In genomic region chr6:25907475-25908014, GRCh38 we compare ENCODE assay signal across 22 cellular contexts. TPM values are rescaled to one million over a fixed set of nuclear protein-coding genes. Genes with fewer than 3 reads are reported as not detected.
DNase-seq lines count a peak whose midpoint lies in the region; ATAC-seq, FAIRE-seq and TF ChIP-seq lines count a peak whose summit lies in the region.
"Had no signal": no experiment of that assay in that cellular context is flagged by ENCODE, and none has a peak within 500 bp of the region (broad histone marks: within the 10 kb centered on the region; RNA-seq: fewer than 3 reads in every experiment).

No MANE protein-coding gene starts in this region.

- ATAC-seq in K562 (no peak), right lobe of liver (peak; percentile 67 to 88 (median 83))
- ATAC-seq in CD8-positive, alpha-beta T cell, result no peak
- ATAC-seq: HCT116 had no signal

- BruUV-seq in K562 (replicated peaks; lab: Mats Ljungman, UMichigan), result no TSS peak

- FAIRE-seq in K562 (lab: Jason Lieb, UNC), result no peak
- FAIRE-seq: D721Med had no signal

- H3K27ac Mint-ChIP-seq in CD8-positive, alpha-beta T cell, result no peak overlapping the region
- H3K27ac Mint-ChIP-seq: CD4-positive, CD25-positive, alpha-beta regulatory T cell; HFFc6 had no signal

- H3K9me3 Mint-ChIP-seq in CD8-positive, alpha-beta T cell, result no peaks in the 10 kb centered on the region
- H3K9me3 Mint-ChIP-seq: CD4-positive, CD25-positive, alpha-beta regulatory T cell; HFFc6 had no signal

- H4K20me1 ChIP-seq in K562 (replicated peaks; ENCODE audit: control insufficient read depth, insufficient read depth, low read length), result no peaks in the 10 kb centered on the region

- H3K79me2 ChIP-seq in K562 (ENCODE audit: control insufficient read depth, insufficient read depth, low read length), result no peaks in the 10 kb centered on the region

- H3K9me1 ChIP-seq in K562 (ENCODE audit: control insufficient read depth, insufficient read depth, low read length), result no peaks in the 10 kb centered on the region

- H3K27me3 Mint-ChIP-seq in CD8-positive, alpha-beta T cell (ENCODE audit: low read depth), result peaks cover 11% of the 10 kb centered on the region

- H3K36me3 Mint-ChIP-seq in CD8-positive, alpha-beta T cell, result no peaks in the 10 kb centered on the region
- H3K36me3 Mint-ChIP-seq: CD4-positive, CD25-positive, alpha-beta regulatory T cell had no signal

- intact Hi-C loops in K562 (cut with micrococcal nuclease), result no loop called here
- intact Hi-C loops in right lobe of liver (cut with DNase I), result no loop called here
- intact Hi-C loops in CD8-positive, alpha-beta T cell (cut with DNase I, micrococcal nuclease), result no loop called here

- H3K4me2 ChIP-seq in K562 (ENCODE audit: insufficient read depth, low read length), result no peak overlapping the region

- no peak for TF ChIP-seq RAD21 in K562 (CRISPR knock-in tag; conservative IDR thresholded peaks at IDR 0.05 in 1 of 2, IDR thresholded peaks at IDR 0.05 in 1 of 2)

- no peaks in the 10 kb centered on the region for H3K9me3 ChIP-seq in K562 (replicated peaks; ENCODE audit: control insufficient read depth, insufficient read depth, low read depth, low read length)
- H3K9me3 ChIP-seq in right lobe of liver, result no peaks in the 10 kb centered on the region
- no peaks in the 10 kb centered on the region for H3K9me3 ChIP-seq in CD8-positive, alpha-beta T cell (ENCODE audit: low read length)
- H3K9me3 ChIP-seq: BE2C, Caco-2 had no signal

- CTCF ChIA-PET in K562 (lab: Yijun Ruan, JAX; ENCODE audit: low intra/inter-chr PET ratio), result no interaction called here
- CTCF ChIA-PET in CD8-positive, alpha-beta T cell (lab: Charles Lee), result no interaction called here

- no peak for TF ChIP-seq EP300 in K562 (IDR thresholded peaks at IDR 0.05; ENCODE audit: low read length)

- H3K27ac ChIP-seq in K562 (ENCODE audit: extremely low read depth, low read depth, low read length), result no peak overlapping the region
- H3K27ac ChIP-seq in right lobe of liver, result peak overlapping the region; percentile 35 to 61 (median 59)
- H3K27ac ChIP-seq in CD8-positive, alpha-beta T cell (ENCODE audit: low read depth, low read length), result no peak overlapping the region
- no peak overlapping the region for H3K27ac ChIP-seq in coronary artery
- H3K27ac ChIP-seq: HL-60 had no signal

- H3K36me3 ChIP-seq in K562 (ENCODE audit: control insufficient read depth, insufficient read depth, low read length), result no peaks in the 10 kb centered on the region
- peaks cover 0 to 5% (median 3%) of the 10 kb centered on the region in 4 donors for H3K36me3 ChIP-seq in right lobe of liver
- H3K36me3 ChIP-seq in CD8-positive, alpha-beta T cell (ENCODE audit: insufficient read depth, low read length), result no peaks in the 10 kb centered on the region
- H3K36me3 ChIP-seq: BE2C had no signal

- POLR2A ChIA-PET in K562 (lab: Yijun Ruan, JAX), result no interaction called here
- POLR2A ChIA-PET in CD8-positive, alpha-beta T cell (lab: Charles Lee), result no interaction called here

- 5% methylated on average over 1 of the region's 1 CpG for WGBS in K562 (ENCODE audit: insufficient coverage, low coverage, missing lambda C conversion rate)
- WGBS in right lobe of liver (ENCODE audit: insufficient coverage, low coverage, low lambda C conversion rate, missing lambda C conversion rate), result 33% methylated on average over 1 of the region's 1 CpG

- H3K9ac ChIP-seq in K562 (ENCODE audit: insufficient read depth in 1 of 2, low read depth in 2 of 2, low read length in 2 of 2), result no peak overlapping the region

- H3K4me3 ChIP-seq in K562 (no peak overlapping the region), right lobe of liver (no peak overlapping the region), coronary artery (no peak overlapping the region)
- H3K4me3 ChIP-seq in CD8-positive, alpha-beta T cell (ENCODE audit: low read depth, low read length), result no peak overlapping the region

- no peak for TF ChIP-seq POLR2A in K562 (conservative IDR thresholded peaks at IDR 0.05)
- no peak for TF ChIP-seq POLR2A in right lobe of liver (IDR thresholded peaks at IDR 0.05)

- DNase-seq in DMS53 treated with DMSO at 0.1 percent for 48 hours (lab: John Stamatoyannopoulos, UW; ENCODE audit: unreplicated experiment) (peak; percentile 11), K562 (ENCODE audit: extremely low read depth in 1 of 4, low spot score in 3 of 4) (no peak), right lobe of liver (no peak), NCI-H526 treated with DMSO at 0.1 percent for 48 hours (lab: John Stamatoyannopoulos, UW) (no peak), coronary artery (ENCODE audit: low spot score) (no peak)
- no peak for DNase-seq in CD8-positive, alpha-beta T cell
- DNase-seq: ACHN; BE2C; C1 segment of cervical spinal cord; Caco-2; CD4-positive, CD25-positive, alpha-beta regulatory T cell; DMS79 treated with DMSO at 0.1 percent for 48 hours; GF-D8; GOT3; H7; HFFc6; IMR-90 had no signal

- H3K4me1 Mint-ChIP-seq in CD8-positive, alpha-beta T cell (ENCODE audit: low read depth), result no peaks in the 10 kb centered on the region

- TF ChIP-seq CTCF in K562 (IDR thresholded peaks at IDR 0.05 in 2 of 3, conservative IDR thresholded peaks at IDR 0.05 in 1 of 3; ENCODE audit: insufficient read depth in 2 of 3, low read depth in 1 of 3, low read length in 3 of 3), result no peak
- TF ChIP-seq CTCF in right lobe of liver (IDR thresholded peaks at IDR 0.05), result no peak
- TF ChIP-seq CTCF in CD8-positive, alpha-beta T cell (IDR thresholded peaks at IDR 0.05), result no peak
- TF ChIP-seq CTCF in coronary artery (IDR thresholded peaks at IDR 0.05), result no peak

- H3K27me3 ChIP-seq in K562 (ENCODE audit: control insufficient read depth in 2 of 2, insufficient read depth in 2 of 2, low read length in 2 of 2), result peaks cover 0 to 3% of the 10 kb centered on the region in 2 experiments; a peak in 3 of 5 replicates
- H3K27me3 ChIP-seq in right lobe of liver, result no peaks in the 10 kb centered on the region
- no peaks in the 10 kb centered on the region for H3K27me3 ChIP-seq in CD8-positive, alpha-beta T cell (ENCODE audit: insufficient read depth, low read length)
- H3K27me3 ChIP-seq: BE2C had no signal

- H2AFZ ChIP-seq in K562 (ENCODE audit: low read depth, low read length), result no peak overlapping the region

- in situ Hi-C loops in K562 (cut with MboI), result no loop called here

- H3K4me1 ChIP-seq in K562 (replicated peaks in 1 of 2; ENCODE audit: control insufficient read depth in 2 of 2, insufficient read depth in 2 of 2, low read length in 2 of 2) (peaks cover 0 to 9% of the 10 kb centered on the region in 2 experiments; a peak in 2 of 5 replicates), right lobe of liver (peaks cover 0 to 50% (median 19%) of the 10 kb centered on the region in 4 donors)
- H3K4me1 ChIP-seq in CD8-positive, alpha-beta T cell (ENCODE audit: insufficient read depth, low read length), result no peaks in the 10 kb centered on the region
- H3K4me1 ChIP-seq: BE2C, Caco-2 had no signal

- no peak overlapping the region for H3K4me3 Mint-ChIP-seq in CD8-positive, alpha-beta T cell
- H3K4me3 Mint-ChIP-seq: CD4-positive, CD25-positive, alpha-beta regulatory T cell; HFFc6 had no signal

RNA-seq across cellular contexts. Expression of gene SLC17A2, which starts 22.9 kb away (rescaled TPM):
- not detected in 2 replicates for total RNA-seq in K562 (2011; cell fraction: chromatin; rRNA removed; ENCODE audit: low replicate concordance)
- not detected in 2 replicates for total RNA-seq in K562 (2011; cell fraction: nucleolus; rRNA removed)
- not detected in 2 replicates for total RNA-seq in K562 (2011; cell fraction: nucleoplasm; rRNA removed)
- not detected in 2 replicates for total RNA-seq in K562 (2014; rRNA removed)
- not detected in 2 replicates for total RNA-seq in K562 (2014; rRNA removed; fragmentation: Illumina TruSeq; extraction: Trizol)
- not detected in 2 replicates for total RNA-seq in K562 (2015; rRNA removed; fragmentation: Illumina TruSeq; extraction: Trizol)
- not detected in 2 replicates for total RNA-seq in K562 (2021)
- polyA plus RNA-seq in K562 (2011; rRNA removed), result not detected in 2 replicates
- not detected in 2 replicates for polyA plus RNA-seq in K562 (2011; cell fraction: cytosol; rRNA removed)
- not detected in 2 replicates for polyA plus RNA-seq in K562 (2011; cell fraction: nucleus; rRNA removed)
- not detected in 2 replicates for polyA plus RNA-seq in K562 (2012)
- polyA plus RNA-seq in K562 (2014; fragmentation: Illumina TruSeq; extraction: Trizol), result not detected in 2 replicates
- not detected for polyA plus RNA-seq in K562 (2014; fragmentation: Nextera tagmentation; extraction: Ambion mirVana)
- not detected in 2 replicates for polyA plus RNA-seq in K562 (2014; rRNA removed)
- polyA minus RNA-seq in K562 (2011; rRNA and poly(A)+ RNA removed), result not detected in 2 replicates
- polyA minus RNA-seq in K562 (2011; cell fraction: cytosol; rRNA and poly(A)+ RNA removed), result not detected in 2 replicates
- not detected in 2 replicates for polyA minus RNA-seq in K562 (2011; cell fraction: nucleus; rRNA and poly(A)+ RNA removed)
- 10 to 100 TPM; 23.3 to 40.7 (median 33.4) TPM for total RNA-seq in right lobe of liver
- total RNA-seq in CD8-positive, alpha-beta T cell, result not detected
- total RNA-seq: A172; Caco-2; CD4-positive, CD25-positive, alpha-beta regulatory T cell; H7; HFFc6; HT1080; IMR-90 had no signal
- polyA plus RNA-seq: CD4-positive, CD25-positive, alpha-beta regulatory T cell; IMR-90 had no signal

RNA-seq across cellular contexts. Expression of gene SLC17A3, which starts 33.5 kb away (rescaled TPM):
- total RNA-seq in K562 (2011; cell fraction: chromatin; rRNA removed; ENCODE audit: low replicate concordance), result not detected in 2 replicates
- total RNA-seq in K562 (2011; cell fraction: nucleolus; rRNA removed), result not detected in 2 replicates
- total RNA-seq in K562 (2011; cell fraction: nucleoplasm; rRNA removed), result not detected in 2 replicates
- not detected in 2 replicates for total RNA-seq in K562 (2014; rRNA removed)
- not detected in 2 replicates for total RNA-seq in K562 (2014; rRNA removed; fragmentation: Illumina TruSeq; extraction: Trizol)
- not detected in 2 replicates for total RNA-seq in K562 (2015; rRNA removed; fragmentation: Illumina TruSeq; extraction: Trizol)
- total RNA-seq in K562 (2021), result not detected in 2 replicates
- polyA plus RNA-seq in K562 (2011; rRNA removed), result 0.08 TPM in 1 of 2 replicates, not detected in the other
- not detected in 2 replicates for polyA plus RNA-seq in K562 (2011; cell fraction: cytosol; rRNA removed)
- polyA plus RNA-seq in K562 (2011; cell fraction: nucleus; rRNA removed), result 0.11 TPM in 1 of 2 replicates, not detected in the other
- 0.32 TPM in 1 of 2 replicates, not detected in the other for polyA plus RNA-seq in K562 (2012)
- polyA plus RNA-seq in K562 (2014; fragmentation: Illumina TruSeq; extraction: Trizol), result not detected in 2 replicates
- polyA plus RNA-seq in K562 (2014; fragmentation: Nextera tagmentation; extraction: Ambion mirVana), result under 1 TPM in 1 of 2 experiments, not detected in 1; 0.04 TPM
- not detected in 2 replicates for polyA plus RNA-seq in K562 (2014; rRNA removed)
- not detected in 2 replicates for polyA minus RNA-seq in K562 (2011; rRNA and poly(A)+ RNA removed)
- not detected in 2 replicates for polyA minus RNA-seq in K562 (2011; cell fraction: cytosol; rRNA and poly(A)+ RNA removed)
- not detected in 2 replicates for polyA minus RNA-seq in K562 (2011; cell fraction: nucleus; rRNA and poly(A)+ RNA removed)
- total RNA-seq in right lobe of liver, result 10 to 100 TPM in 5 of 6 experiments, 1 to 10 TPM in 1; 9.5 to 31.4 (median 20.8) TPM
- under 1 TPM in 1 of 2 experiments, not detected in 1; 0.22 TPM for total RNA-seq in CD8-positive, alpha-beta T cell
- total RNA-seq: A172; Caco-2; CD4-positive, CD25-positive, alpha-beta regulatory T cell; H7; HFFc6; HT1080; IMR-90 had no signal
- polyA plus RNA-seq: IMR-90 had no signal

RNA-seq across cellular contexts. Expression of gene TRIM38, which starts 55.1 kb away (rescaled TPM):
- total RNA-seq in K562 (2011; cell fraction: chromatin; rRNA removed; ENCODE audit: low replicate concordance), result 7.8 and 13.4 TPM in 2 replicates
- total RNA-seq in K562 (2011; cell fraction: nucleolus; rRNA removed), result 4.8 and 5.9 TPM in 2 replicates
- 8.2 and 15.0 TPM in 2 replicates for total RNA-seq in K562 (2011; cell fraction: nucleoplasm; rRNA removed)
- total RNA-seq in K562 (2014; rRNA removed) (4.4 and 4.8 TPM in 2 replicates), K562 (2014; rRNA removed; fragmentation: Illumina TruSeq; extraction: Trizol) (6.5 and 7.3 TPM in 2 replicates), K562 (2015; rRNA removed; fragmentation: Illumina TruSeq; extraction: Trizol) (6.1 and 6.7 TPM in 2 replicates), K562 (2021) (5.3 and 6.3 TPM in 2 replicates), right lobe of liver (1 to 10 TPM; 3.1 to 7.2 (median 4.5) TPM)
- polyA plus RNA-seq in K562 (2011; rRNA removed) (4.8 and 6.7 TPM in 2 replicates), K562 (2014; fragmentation: Illumina TruSeq; extraction: Trizol) (5.9 and 6.6 TPM in 2 replicates), K562 (2014; fragmentation: Nextera tagmentation; extraction: Ambion mirVana) (1 to 10 TPM; 1.7 to 2.3 TPM), K562 (2014; rRNA removed) (5.2 and 5.7 TPM in 2 replicates)
- 2.0 and 2.8 TPM in 2 replicates for polyA plus RNA-seq in K562 (2011; cell fraction: cytosol; rRNA removed)
- 6.6 and 8.0 TPM in 2 replicates for polyA plus RNA-seq in K562 (2011; cell fraction: nucleus; rRNA removed)
- 3.9 and 8.4 TPM in 2 replicates for polyA plus RNA-seq in K562 (2012)
- polyA minus RNA-seq in K562 (2011; rRNA and poly(A)+ RNA removed), result 7.4 and 7.6 TPM in 2 replicates
- polyA minus RNA-seq in K562 (2011; cell fraction: cytosol; rRNA and poly(A)+ RNA removed), result 2.9 and 3.2 TPM in 2 replicates
- 5.3 and 6.3 TPM in 2 replicates for polyA minus RNA-seq in K562 (2011; cell fraction: nucleus; rRNA and poly(A)+ RNA removed)
- total RNA-seq in CD8-positive, alpha-beta T cell, result 10 to 100 TPM; 13.2 to 13.6 TPM

Comparison
In these comparisons a context has a peak if more than half of its experiments do, and no peak if none do; other contexts are left out.
1. ATAC-seq: peak in right lobe of liver (4 of 4); none in K562 (single experiment) and CD8-positive, alpha-beta T cell (single experiment).
2. H3K27ac ChIP-seq: peak in right lobe of liver (3 of 3); none in K562 (single experiment), CD8-positive, alpha-beta T cell (single experiment) and coronary artery (0 of 2).
3. RNA of gene SLC17A2, which starts 22.9 kb away (total RNA-seq): 23.3 to 40.7 TPM in right lobe of liver; not detected in K562 and not detected in CD8-positive, alpha-beta T cell; every median in the first group is over 10 times any median in the second.
4. RNA of gene SLC17A3, which starts 33.5 kb away (total RNA-seq): 9.5 to 31.4 TPM in right lobe of liver; 0.22 TPM in CD8-positive, alpha-beta T cell and not detected in K562; every median in the first group is over 4 times any median in the second.